Comparison of ENCODE assay signal across 7 cellular contexts in the genomic region with DNA sequence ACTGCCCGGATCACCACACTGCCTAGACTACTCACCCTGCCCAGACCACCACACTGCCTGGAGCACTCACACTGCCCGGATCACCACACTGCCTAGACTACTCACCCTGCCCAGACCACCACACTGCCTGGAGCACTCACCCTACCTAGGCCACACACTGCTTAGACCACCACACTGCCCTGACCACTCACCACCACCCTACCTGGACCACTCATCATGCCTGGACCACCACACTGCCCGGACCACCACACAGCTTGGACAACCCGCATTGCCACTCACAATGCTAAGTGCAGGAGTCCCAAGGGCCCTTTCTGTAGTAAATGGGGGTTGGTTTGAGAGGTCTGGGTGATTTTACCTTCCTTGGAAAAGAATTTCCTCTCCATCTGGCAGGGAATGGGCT. TPM values are rescaled to one million over a fixed set of nuclear protein-coding genes. Genes with fewer than 3 reads are reported as not detected.
DNase-seq lines count a peak whose midpoint lies in the region; ATAC-seq and TF ChIP-seq lines count a peak whose summit lies in the region.
"Not testable (repeated sequence)": the region's sequence is repeated elsewhere in the genome, so short reads cannot be mapped to it uniquely, and the experiment has no call there.

No MANE protein-coding gene starts in this region.

- not testable (repeated sequence) for H2AFZ ChIP-seq in Loucy (ENCODE audit: low read length)

- not testable (repeated sequence) for ATAC-seq in stimulated activated naive B cell treated with anti-CD40 and anti-IgM and Interleukin-4, amounts not matched to agents 10 μg/mL and 1 μg/mL and 100 μg/mL, for 72 hours (replicated peaks)

- not testable (repeated sequence) for H3K9me3 ChIP-seq in Loucy (ENCODE audit: insufficient read depth, low read depth, low read length); mucosa of stomach (ENCODE audit: control insufficient read depth, low read length)

- H3K4me2 ChIP-seq in Loucy (ENCODE audit: low read depth, low read length, poor library complexity, severe bottlenecking): peak overlapping the region; percentile 67

- H3K9ac ChIP-seq in Loucy (ENCODE audit: low read depth, low read length, poor library complexity, severe bottlenecking) (peak overlapping the region; percentile 56), mucosa of stomach (ENCODE audit: low read length) (peak overlapping the region; percentile 1)

- H3K27me3 ChIP-seq in Loucy (ENCODE audit: insufficient read depth, low read length, poor library complexity, severe bottlenecking): not testable (repeated sequence)
- H3K27me3 ChIP-seq in mucosa of stomach (ENCODE audit: control insufficient read depth, insufficient read depth, low read length): peaks cover 53% of the 10 kb centered on the region

- H3K79me2 ChIP-seq in Loucy (ENCODE audit: insufficient read depth, low read length): not testable (repeated sequence)

- H3K9me2 ChIP-seq in Loucy (replicated peaks; ENCODE audit: low read depth, low read length): not testable (repeated sequence)

- H3K4me1 ChIP-seq in Loucy (ENCODE audit: insufficient read depth, low read length, poor library complexity, severe bottlenecking) (peaks cover 22% of the 10 kb centered on the region), mucosa of stomach (ENCODE audit: control insufficient read depth, insufficient read depth, low read length) (peaks cover 22% of the 10 kb centered on the region)

- H3K4me1 Mint-ChIP-seq in Calu3 (ENCODE audit: low read depth, unreplicated experiment): peaks cover 27% of the 10 kb centered on the region
- not testable (repeated sequence) for H3K4me1 Mint-ChIP-seq in activated CD4-positive, alpha-beta memory T cell treated with anti-CD3 and anti-CD28 coated beads, Interleukin-2, amount 10 ng/mL, durations not matched to agents 7 days and 5 days; endothelial cell (ENCODE audit: unreplicated experiment); type B pancreatic cell (ENCODE audit: unreplicated experiment)
- H3K4me1 Mint-ChIP-seq in stimulated activated naive B cell treated with anti-CD40 and anti-IgM and Interleukin-4, amounts not matched to agents 10 μg/mL and 1 μg/mL and 100 μg/mL, for 72 hours: peaks cover 17 to 25% of the 10 kb centered on the region in 2 donors

- CTCF ChIA-PET in Calu3 (lab: Charles Lee); activated CD4-positive, alpha-beta memory T cell treated with anti-CD3 and anti-CD28 coated beads, Interleukin-2, amount 10 ng/mL, durations not matched to agents 7 days and 5 days (lab: Charles Lee): not testable (repeated sequence)

- H3K9me3 Mint-ChIP-seq in Calu3 (ENCODE audit: low read depth, unreplicated experiment); activated CD4-positive, alpha-beta memory T cell treated with anti-CD3 and anti-CD28 coated beads, Interleukin-2, amount 10 ng/mL, durations not matched to agents 7 days and 5 days; endothelial cell (ENCODE audit: unreplicated experiment); stimulated activated naive B cell treated with anti-CD40 and anti-IgM and Interleukin-4, amounts not matched to agents 10 μg/mL and 1 μg/mL and 100 μg/mL, for 72 hours; type B pancreatic cell: not testable (repeated sequence)

- not testable (repeated sequence) for DNase-seq in Calu3; endothelial cell (ENCODE audit: low spot score); stimulated activated naive B cell treated with anti-CD40 and anti-IgM and Interleukin-4, amounts not matched to agents 10 μg/mL and 1 μg/mL and 100 μg/mL, for 72 hours
- peak; percentile 12 for DNase-seq in activated CD4-positive, alpha-beta memory T cell treated with anti-CD3 and anti-CD28 coated beads, Interleukin-2, amount 10 ng/mL, durations not matched to agents 7 days and 5 days
- DNase-seq in type B pancreatic cell (ENCODE audit: extremely low spot score, unreplicated experiment): peak; percentile 36

- peak overlapping the region; percentile 46 for H3K27ac Mint-ChIP-seq in Calu3 (ENCODE audit: unreplicated experiment)
- H3K27ac Mint-ChIP-seq in activated CD4-positive, alpha-beta memory T cell treated with anti-CD3 and anti-CD28 coated beads, Interleukin-2, amount 10 ng/mL, durations not matched to agents 7 days and 5 days; endothelial cell (ENCODE audit: unreplicated experiment); type B pancreatic cell: not testable (repeated sequence)
- H3K27ac Mint-ChIP-seq in stimulated activated naive B cell treated with anti-CD40 and anti-IgM and Interleukin-4, amounts not matched to agents 10 μg/mL and 1 μg/mL and 100 μg/mL, for 72 hours: peak overlapping the region; percentile 85

- H4K20me1 ChIP-seq in Loucy (ENCODE audit: insufficient read depth, low read length, poor library complexity, severe bottlenecking): not testable (repeated sequence)

- H3K27me3 Mint-ChIP-seq in Calu3 (ENCODE audit: unreplicated experiment) (peaks cover 44% of the 10 kb centered on the region), endothelial cell (ENCODE audit: unreplicated experiment) (peaks cover 22% of the 10 kb centered on the region), type B pancreatic cell (peaks cover 16% of the 10 kb centered on the region)
- H3K27me3 Mint-ChIP-seq in activated CD4-positive, alpha-beta memory T cell treated with anti-CD3 and anti-CD28 coated beads, Interleukin-2, amount 10 ng/mL, durations not matched to agents 7 days and 5 days: not testable (repeated sequence)
- H3K27me3 Mint-ChIP-seq in stimulated activated naive B cell treated with anti-CD40 and anti-IgM and Interleukin-4, amounts not matched to agents 10 μg/mL and 1 μg/mL and 100 μg/mL, for 72 hours: peaks cover 36 to 63% of the 10 kb centered on the region in 2 donors

- peak overlapping the region; percentile 64 for H3K4me3 ChIP-seq in Loucy (ENCODE audit: low read length, poor library complexity, severe bottlenecking)
- not testable (repeated sequence) for H3K4me3 ChIP-seq in mucosa of stomach (ENCODE audit: low read length)

- POLR2A ChIA-PET in activated CD4-positive, alpha-beta memory T cell treated with anti-CD3 and anti-CD28 coated beads, Interleukin-2, amount 10 ng/mL, durations not matched to agents 7 days and 5 days (lab: Charles Lee): not testable (repeated sequence)

- H3F3A ChIP-seq in Loucy (ENCODE audit: low read depth): not testable (repeated sequence)

- not testable (repeated sequence) for BruUV-seq in Calu3 (replicated peaks; lab: Mats Ljungman, UMichigan)

- H3K4me3 Mint-ChIP-seq in Calu3 (ENCODE audit: low read depth, unreplicated experiment): peak overlapping the region; percentile 20
- not testable (repeated sequence) for H3K4me3 Mint-ChIP-seq in activated CD4-positive, alpha-beta memory T cell treated with anti-CD3 and anti-CD28 coated beads, Interleukin-2, amount 10 ng/mL, durations not matched to agents 7 days and 5 days; type B pancreatic cell
- peak overlapping the region; percentile 11 for H3K4me3 Mint-ChIP-seq in endothelial cell (ENCODE audit: unreplicated experiment)
- peak overlapping the region in 1 of 2 donors; percentile 39 for H3K4me3 Mint-ChIP-seq in stimulated activated naive B cell treated with anti-CD40 and anti-IgM and Interleukin-4, amounts not matched to agents 10 μg/mL and 1 μg/mL and 100 μg/mL, for 72 hours

- H3K36me3 Mint-ChIP-seq in Calu3 (ENCODE audit: insufficient read depth, unreplicated experiment); activated CD4-positive, alpha-beta memory T cell treated with anti-CD3 and anti-CD28 coated beads, Interleukin-2, amount 10 ng/mL, durations not matched to agents 7 days and 5 days (ENCODE audit: low read depth); endothelial cell (ENCODE audit: low read depth, unreplicated experiment); stimulated activated naive B cell treated with anti-CD40 and anti-IgM and Interleukin-4, amounts not matched to agents 10 μg/mL and 1 μg/mL and 100 μg/mL, for 72 hours; type B pancreatic cell: not testable (repeated sequence)

- intact Hi-C loops in Calu3 (cut with micrococcal nuclease; ENCODE audit: unreplicated experiment): not testable (repeated sequence)

- not testable (repeated sequence) for H3K36me3 ChIP-seq in Loucy (ENCODE audit: insufficient read depth, low read length); mucosa of stomach (ENCODE audit: control insufficient read depth, insufficient read depth, low read length)

- TF ChIP-seq CTCF in Calu3 (IDR thresholded peaks at IDR 0.05; ENCODE audit: unreplicated experiment); Loucy (conservative IDR thresholded peaks at IDR 0.05; ENCODE audit: low read length); endothelial cell (IDR thresholded peaks at IDR 0.05; ENCODE audit: unreplicated experiment); type B pancreatic cell (conservative IDR thresholded peaks at IDR 0.05): not testable (repeated sequence)

RNA-seq across cellular contexts. Expression of a gene that starts 33.7 kb away (rescaled TPM):
- 1.1 and 2.0 TPM in 2 replicates for total RNA-seq in Calu3 (2022)
- total RNA-seq in activated CD4-positive, alpha-beta memory T cell treated with anti-CD3 and anti-CD28 coated beads, Interleukin-2, amount 10 ng/mL, durations not matched to agents 7 days and 5 days: 1 to 10 TPM; 1.2 to 1.6 TPM
- total RNA-seq in endothelial cell (ENCODE audit: unreplicated experiment): 1.1 TPM
- total RNA-seq in type B pancreatic cell (ENCODE audit: low replicate concordance): 6.4 and 8.0 TPM in 2 replicates

RNA-seq across cellular contexts. Expression of a gene that starts 54.2 kb away (rescaled TPM):
- total RNA-seq in Calu3 (2022): 53.7 and 56.5 TPM in 2 replicates
- 10 to 100 TPM; 24.1 to 24.2 TPM for total RNA-seq in activated CD4-positive, alpha-beta memory T cell treated with anti-CD3 and anti-CD28 coated beads, Interleukin-2, amount 10 ng/mL, durations not matched to agents 7 days and 5 days
- total RNA-seq in endothelial cell (ENCODE audit: unreplicated experiment): 11.9 TPM
- 14.2 and 27.8 TPM in 2 replicates for total RNA-seq in type B pancreatic cell (ENCODE audit: low replicate concordance)
